24 cellular contexts compared by ENCODE assay signal in the genomic region with DNA sequence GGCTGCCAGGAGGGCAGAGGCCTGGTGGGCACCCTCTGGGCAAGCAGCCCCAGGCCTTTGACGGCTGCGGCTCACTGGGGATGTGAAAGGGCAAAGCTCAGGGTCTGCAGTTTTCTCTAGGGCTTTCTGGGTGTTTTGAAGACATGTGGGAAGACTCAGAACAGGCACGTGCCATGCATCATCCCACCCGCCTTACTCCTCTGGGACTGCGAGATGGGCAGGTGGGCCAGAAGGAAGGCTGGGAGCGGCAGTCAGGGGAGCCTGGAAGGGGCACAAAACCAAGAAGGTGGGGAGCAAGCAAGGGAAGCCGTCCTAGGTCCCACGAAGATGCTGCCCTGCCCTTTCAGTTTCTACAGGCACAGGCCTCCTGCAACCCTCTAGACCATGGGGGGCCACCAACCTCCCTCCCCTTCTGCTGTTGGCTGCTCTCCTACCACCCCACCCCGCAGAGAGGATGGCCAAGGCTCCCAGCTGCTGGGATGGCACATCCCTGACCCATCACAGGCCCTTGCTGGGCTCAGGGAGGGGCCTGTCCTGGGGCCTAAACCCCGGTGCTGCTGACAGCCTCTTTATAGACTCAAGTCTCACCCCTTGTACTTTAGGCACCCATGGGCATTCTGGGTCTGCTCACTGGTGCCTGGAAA.
"Had no signal": no experiment of that assay in that cellular context is flagged by ENCODE, and none has a peak within 500 bp of the region (broad histone marks: within the 10 kb centered on the region; RNA-seq: fewer than 3 reads in every experiment).

No MANE protein-coding gene starts in this region.

- H3K9me3 ChIP-seq: ascending aorta, left lung, pancreas, uterus had no signal

- H3K4me1 ChIP-seq: ascending aorta, foreskin keratinocyte, left lung, pancreas, uterus had no signal

- H3K36me3 Mint-ChIP-seq: activated CD4-positive, alpha-beta memory T cell treated with anti-CD3 and anti-CD28 coated beads for 36 hours; activated naive CD4-positive, alpha-beta T cell treated with anti-CD3 and anti-CD28 coated beads, Interleukin-2, amount 50 U/mL, for 24 hours had no signal

- H3K36me3 ChIP-seq: ascending aorta, brain microvascular endothelial cell, left lung, pancreas, uterus had no signal

- ATAC-seq: foreskin keratinocyte, left lung, pancreas, WTC11 had no signal

- H3K27ac Mint-ChIP-seq: activated CD4-positive, alpha-beta memory T cell treated with anti-CD3 and anti-CD28 coated beads for 36 hours; activated naive CD4-positive, alpha-beta T cell treated with anti-CD3 and anti-CD28 coated beads, Interleukin-2, amount 50 U/mL, for 24 hours; nephron; T-helper 1 cell treated with Interleukin-12 subunit alpha and Interleukin-12 subunit beta and Interleukin-4 antibody, amounts not matched to agents 30 μg/mL and 1 μg/mL, for 36 hours; WTC11 had no signal

- H3K27ac ChIP-seq: ascending aorta, brain microvascular endothelial cell, foreskin keratinocyte, left lung, pancreas, uterus had no signal

- H3K9me3 Mint-ChIP-seq: activated CD4-positive, alpha-beta memory T cell treated with anti-CD3 and anti-CD28 coated beads for 36 hours; activated naive CD4-positive, alpha-beta T cell treated with anti-CD3 and anti-CD28 coated beads, Interleukin-2, amount 50 U/mL, for 24 hours; nephron; T-helper 1 cell treated with Interleukin-12 subunit alpha and Interleukin-12 subunit beta and Interleukin-4 antibody, amounts not matched to agents 30 μg/mL and 1 μg/mL, for 36 hours had no signal

- FAIRE-seq: pancreas had no signal

- H3K4me3 Mint-ChIP-seq: activated CD4-positive, alpha-beta memory T cell treated with anti-CD3 and anti-CD28 coated beads for 36 hours; activated naive CD4-positive, alpha-beta T cell treated with anti-CD3 and anti-CD28 coated beads, Interleukin-2, amount 50 U/mL, for 24 hours; nephron; T-helper 1 cell treated with Interleukin-12 subunit alpha and Interleukin-12 subunit beta and Interleukin-4 antibody, amounts not matched to agents 30 μg/mL and 1 μg/mL, for 36 hours; WTC11 had no signal

- DNase-seq: activated CD4-positive, alpha-beta memory T cell treated with anti-CD3 and anti-CD28 coated beads for 36 hours; activated CD4-positive, alpha-beta T cell treated with anti-CD3 and anti-CD28 coated beads for 4 hours; activated gamma-delta T cell treated with Interleukin-2 at 50 U/mL for 16 hours; brain microvascular endothelial cell; caudate nucleus; dermis blood vessel endothelial cell; effector CD8-positive, alpha-beta T cell; erythroblast; foreskin keratinocyte; kidney glomerular epithelial cell; left lung; mammary epithelial cell; pancreas; right cardiac atrium; stimulated activated CD4-positive, alpha-beta T cell treated with anti-CD3 and anti-CD28 coated beads, Interleukin-12 subunit alpha, Interleukin-12 subunit beta, amount 100 ng/mL, for 4 hours; stimulated activated CD4-positive, alpha-beta T cell treated with anti-CD3 and anti-CD28 coated beads, Interleukin-4, amount 100 ng/mL, for 4 hours; T1000; trophoblast cell; uterus had no signal

- H3K27me3 ChIP-seq: ascending aorta, brain microvascular endothelial cell, foreskin keratinocyte, left lung, pancreas, uterus had no signal

- H3K4me3 ChIP-seq: ascending aorta, left lung, pancreas, uterus had no signal

- H3K27me3 Mint-ChIP-seq: activated CD4-positive, alpha-beta memory T cell treated with anti-CD3 and anti-CD28 coated beads for 36 hours; activated naive CD4-positive, alpha-beta T cell treated with anti-CD3 and anti-CD28 coated beads, Interleukin-2, amount 50 U/mL, for 24 hours had no signal

- H3K4me1 Mint-ChIP-seq: activated naive CD4-positive, alpha-beta T cell treated with anti-CD3 and anti-CD28 coated beads, Interleukin-2, amount 50 U/mL, for 24 hours; nephron; WTC11 had no signal
